8 cellular contexts compared by ENCODE assay signal in the genomic region with DNA sequence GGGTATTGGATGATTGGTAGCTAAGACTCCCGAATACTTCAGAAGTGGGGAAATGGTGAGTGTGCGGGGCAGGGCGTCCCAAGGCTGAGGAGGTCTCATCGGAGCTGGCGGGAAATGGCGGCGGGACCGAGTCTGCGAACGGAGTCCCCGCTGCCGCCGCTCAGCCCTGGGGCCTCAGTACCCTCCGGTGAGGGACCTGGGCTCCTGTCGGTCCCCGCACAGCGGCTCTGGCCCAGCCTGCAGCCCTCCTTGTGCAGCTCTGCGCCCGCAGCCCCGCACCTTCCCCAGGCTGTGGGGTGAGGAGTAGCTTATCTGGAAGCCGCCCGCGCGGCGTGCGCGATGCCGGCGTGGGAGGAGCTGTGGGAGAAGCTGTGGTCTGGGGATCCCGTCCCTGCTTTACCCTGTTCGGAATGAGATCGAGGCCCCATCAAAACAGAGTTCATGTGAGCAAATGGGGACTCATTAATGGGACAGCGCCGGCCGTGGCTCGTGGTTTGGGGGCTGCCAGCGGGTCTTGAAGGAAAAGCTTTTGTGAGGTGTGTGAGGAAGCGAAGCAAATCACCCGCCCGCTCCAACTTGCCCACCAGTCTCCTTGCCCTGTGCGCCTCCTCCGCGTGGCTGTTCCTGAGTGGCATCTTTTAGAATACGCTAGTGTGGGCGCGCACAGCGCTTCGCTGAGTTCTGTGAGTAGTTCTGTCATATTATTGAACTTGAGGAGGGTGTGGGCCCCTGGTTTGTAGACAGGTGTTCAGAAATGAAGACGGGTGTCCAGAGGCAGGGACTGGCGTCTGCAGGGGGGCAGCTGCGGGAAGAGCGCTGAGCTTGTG. TPM values are rescaled to one million over a fixed set of nuclear protein-coding genes. Genes with fewer than 3 reads are reported as not detected.
DNase-seq lines count a peak whose midpoint lies in the region; ATAC-seq, FAIRE-seq and TF ChIP-seq lines count a peak whose summit lies in the region.

No MANE protein-coding gene starts in this region.

- H4K20me1 ChIP-seq in astrocyte (ENCODE audit: insufficient read depth, low read length), result peaks cover 9% of the 10 kb centered on the region

- TF ChIP-seq CTCF in astrocyte (IDR thresholded peaks at IDR 0.05; ENCODE audit: insufficient read depth, low read depth, low read length) (no peak), GM13976 (IDR thresholded peaks at IDR 0.05; ENCODE audit: borderline replicate concordance, control extremely low read depth, extremely low read depth, insufficient read depth, missing control alignments) (no peak)

- peaks cover 51% of the 10 kb centered on the region for H3K79me2 ChIP-seq in astrocyte (ENCODE audit: insufficient read depth, low read length)

- H3K27me3 Mint-ChIP-seq in astrocyte (ENCODE audit: low read depth, unreplicated experiment), result peaks cover 3% of the 10 kb centered on the region

- H3K27ac Mint-ChIP-seq in astrocyte (ENCODE audit: unreplicated experiment), result peak overlapping the region; percentile 97

- in situ Hi-C loops in GM13976 (cut with MboI; ENCODE audit: low sequenced_read_pairs, unreplicated experiment), result no loop called here

- H3K27ac ChIP-seq in SJSA1 (no peak overlapping the region), astrocyte (ENCODE audit: low read depth, low read length) (peak overlapping the region; percentile 69), iPS-20b (ENCODE audit: low read length) (peak overlapping the region; percentile 29)

- H3K4me1 ChIP-seq in SJSA1 (replicated peaks) (no peaks in the 10 kb centered on the region), astrocyte (ENCODE audit: insufficient read depth, low read length) (peaks cover 7% of the 10 kb centered on the region), iPS-20b (ENCODE audit: insufficient read depth, low read length) (peaks cover 3% of the 10 kb centered on the region; the same call in 1 of the 2 replicates)

- H3K4me3 Mint-ChIP-seq in astrocyte (ENCODE audit: unreplicated experiment), result peak overlapping the region; percentile 97

- no peak for FAIRE-seq in astrocyte (lab: Jason Lieb, UNC)

- peaks cover 26% of the 10 kb centered on the region for H3K9me3 Mint-ChIP-seq in astrocyte (ENCODE audit: unreplicated experiment)

- H3K4me1 Mint-ChIP-seq in astrocyte (ENCODE audit: low read depth, unreplicated experiment), result peaks cover 9% of the 10 kb centered on the region

- peak overlapping the region; percentile 100 for H2AFZ ChIP-seq in astrocyte (ENCODE audit: low read depth, low read length)

- no peak for DNase-seq in SJSA1 (ENCODE audit: low read depth in 1 of 2, low spot score in 2 of 2)
- peak; percentile 34 for DNase-seq in astrocyte (ENCODE audit: low read depth)
- peak; percentile 39 to 41 (median 41) for DNase-seq in stimulated activated CD4-positive, alpha-beta T cell treated with anti-CD3 and anti-CD28 coated beads, Interleukin-12 subunit alpha, Interleukin-12 subunit beta, amount 100 ng/mL, for 48 hours (ENCODE audit: low read depth in 2 of 3, low spot score in 1 of 3)
- DNase-seq in islet precursor cell, result no peak
- DNase-seq in GM13976 (ENCODE audit: low spot score), result no peak

- ATAC-seq in GM18505 (IDR thresholded peaks at IDR 0.05; ENCODE audit: unreplicated experiment) (peak; percentile 28), HG02759 (IDR thresholded peaks at IDR 0.05; ENCODE audit: unreplicated experiment) (peak; percentile 33)

- TF ChIP-seq POLR2A in GM18505 (IDR thresholded peaks at IDR 0.05; ENCODE audit: borderline replicate concordance, extremely low read depth, insufficient read depth, insufficient read length), result peak; percentile 12

- peaks cover 32% of the 10 kb centered on the region for H3K36me3 Mint-ChIP-seq in astrocyte (ENCODE audit: low read depth, unreplicated experiment)

- H3K9me3 ChIP-seq in SJSA1 (replicated peaks) (no peaks in the 10 kb centered on the region), astrocyte (ENCODE audit: insufficient read depth, low read depth, low read length) (no peaks in the 10 kb centered on the region), iPS-20b (ENCODE audit: insufficient read depth, low read depth, low read length) (peaks cover 8% of the 10 kb centered on the region; the same call in 1 of the 2 replicates)

- no peaks in the 10 kb centered on the region for H3K27me3 ChIP-seq in SJSA1 (replicated peaks)
- H3K27me3 ChIP-seq in astrocyte (ENCODE audit: insufficient read depth, low read length), result no peaks in the 10 kb centered on the region
- H3K27me3 ChIP-seq in iPS-20b (ENCODE audit: insufficient read depth, low read length), result peaks cover 24% of the 10 kb centered on the region

- H3K4me2 ChIP-seq in astrocyte (ENCODE audit: low read length), result peak overlapping the region; percentile 100

- H3K4me3 ChIP-seq in SJSA1 (peak overlapping the region; percentile 40), astrocyte (ENCODE audit: insufficient read depth, low read depth, low read length) (peak overlapping the region; percentile 80), iPS-20b (ENCODE audit: low read length) (peak overlapping the region; percentile 97)

- H3K9ac ChIP-seq in astrocyte (ENCODE audit: low read length) (peak overlapping the region; percentile 82), iPS-20b (ENCODE audit: low read depth, low read length) (peak overlapping the region; percentile 87)

- no peaks in the 10 kb centered on the region for H3K36me3 ChIP-seq in SJSA1
- H3K36me3 ChIP-seq in astrocyte (ENCODE audit: insufficient read depth, low read length), result no peaks in the 10 kb centered on the region
- H3K36me3 ChIP-seq in iPS-20b (ENCODE audit: insufficient read depth, low read depth, low read length), result peaks cover 22% of the 10 kb centered on the region; the same call in 1 of the 2 replicates

RNA-seq across cellular contexts. Expression of a gene that starts 0.5 kb away (rescaled TPM):
- 0.68 and 1.0 TPM in 2 replicates for total RNA-seq in SJSA1 (2014; rRNA removed; shearing (Covaris generic))
- 8.4 and 10.3 TPM in 2 replicates for total RNA-seq in astrocyte

RNA-seq across cellular contexts. Expression of a gene that starts 32.9 kb away (rescaled TPM):
- not detected in 2 replicates for total RNA-seq in SJSA1 (2014; rRNA removed; shearing (Covaris generic))
- 1.2 and 1.4 TPM in 2 replicates for total RNA-seq in astrocyte

Comparison
In these comparisons a context has a peak if more than half of its experiments do, and no peak if none do; other contexts are left out.
1. DNase-seq: peak in astrocyte (single experiment) and stimulated activated CD4-positive, alpha-beta T cell treated with anti-CD3 and anti-CD28 coated beads, Interleukin-12 subunit alpha, Interleukin-12 subunit beta, amount 100 ng/mL, for 48 hours (3 of 3); none in SJSA1 (0 of 2), islet precursor cell (single experiment) and GM13976 (single experiment).
2. H3K4me3 ChIP-seq: peak in every context shown above with its lines; median percentile 97 in iPS-20b; 80 in astrocyte; 40 in SJSA1.